In genomic region chr22:22655452-22656108, GRCh38 we compare ENCODE assay signal across 22 cellular contexts. TPM values are rescaled to one million over a fixed set of nuclear protein-coding genes. Genes with fewer than 3 reads are reported as not detected.
DNase-seq lines count a peak whose midpoint lies in the region; ATAC-seq and TF ChIP-seq lines count a peak whose summit lies in the region.
"Had no signal": no experiment of that assay in that cellular context is flagged by ENCODE, and none has a peak within 500 bp of the region (broad histone marks: within the 10 kb centered on the region; RNA-seq: fewer than 3 reads in every experiment).

No MANE protein-coding gene starts in this region.

- H3K27ac Mint-ChIP-seq in stimulated activated memory B cell treated with anti-CD40 and anti-IgM and Interleukin-4, amounts not matched to agents 10 μg/mL and 1 μg/mL and 100 μg/mL, for 72 hours = peak overlapping the region; percentile 33

- H3K4me1 Mint-ChIP-seq in stimulated activated memory B cell treated with anti-CD40 and anti-IgM and Interleukin-4, amounts not matched to agents 10 μg/mL and 1 μg/mL and 100 μg/mL, for 72 hours = peaks cover 32% of the 10 kb centered on the region

- ATAC-seq in DND-41 (ENCODE audit: insufficient read depth, low read depth) (no peak), HG02571 (IDR thresholded peaks at IDR 0.05; ENCODE audit: unreplicated experiment) (no peak), GM18868 (IDR thresholded peaks at IDR 0.05; ENCODE audit: unreplicated experiment) (no peak)
- ATAC-seq in stimulated activated memory B cell treated with anti-CD40 and anti-IgM and Interleukin-4, amounts not matched to agents 10 μg/mL and 1 μg/mL and 100 μg/mL, for 72 hours = no peak
- ATAC-seq: PC-3 had no signal

- H3K4me3 ChIP-seq in DND-41 (ENCODE audit: low read depth in 1 of 2, low read length in 2 of 2) (no peak overlapping the region), fibroblast of mammary gland (ENCODE audit: control insufficient read depth, low read depth, low read length) (no peak overlapping the region)

- no peaks in the 10 kb centered on the region for H3K9me3 Mint-ChIP-seq in stimulated activated memory B cell treated with anti-CD40 and anti-IgM and Interleukin-4, amounts not matched to agents 10 μg/mL and 1 μg/mL and 100 μg/mL, for 72 hours
- H3K9me3 Mint-ChIP-seq: CD8-positive, alpha-beta memory T cell had no signal

- no peak overlapping the region for H3K9ac ChIP-seq in DND-41 (ENCODE audit: low read depth, low read length)
- H3K9ac ChIP-seq: KMS-11, SK-N-SH had no signal

- peak overlapping the region; percentile 27 for H3K27ac ChIP-seq in DND-41 (ENCODE audit: low read length)
- H3K27ac ChIP-seq: C4-2B, KMS-11, RWPE1 had no signal

- H3K4me2 ChIP-seq in DND-41 (ENCODE audit: insufficient read depth, low read length) = no peak overlapping the region
- H3K4me2 ChIP-seq: KMS-11, SK-N-SH had no signal

- no peaks in the 10 kb centered on the region for H3K36me3 ChIP-seq in DND-41 (ENCODE audit: insufficient read depth, low read length)

- TF ChIP-seq CTCF in DND-41 (IDR thresholded peaks at IDR 0.05; ENCODE audit: borderline replicate concordance, extremely low read depth, low read length, poor library complexity, severe bottlenecking) (no peak), fibroblast of mammary gland (conservative IDR thresholded peaks at IDR 0.05; ENCODE audit: control insufficient read depth, insufficient read depth, low read depth, low read length) (no peak)

- H4K20me1 ChIP-seq in DND-41 (ENCODE audit: insufficient read depth, low read length) = no peaks in the 10 kb centered on the region

- no peaks in the 10 kb centered on the region for H3K36me3 Mint-ChIP-seq in stimulated activated memory B cell treated with anti-CD40 and anti-IgM and Interleukin-4, amounts not matched to agents 10 μg/mL and 1 μg/mL and 100 μg/mL, for 72 hours
- H3K36me3 Mint-ChIP-seq: CD8-positive, alpha-beta memory T cell had no signal

- peaks cover 29% of the 10 kb centered on the region for H3K4me1 ChIP-seq in DND-41 (ENCODE audit: insufficient read depth, low read length)

- H3K9me3 ChIP-seq in DND-41 (ENCODE audit: insufficient read depth, low read length, severe bottlenecking) = no peaks in the 10 kb centered on the region
- H3K9me3 ChIP-seq: SK-N-SH had no signal

- no peaks in the 10 kb centered on the region for H3K27me3 Mint-ChIP-seq in stimulated activated memory B cell treated with anti-CD40 and anti-IgM and Interleukin-4, amounts not matched to agents 10 μg/mL and 1 μg/mL and 100 μg/mL, for 72 hours

- no peaks in the 10 kb centered on the region for H3K79me2 ChIP-seq in DND-41 (ENCODE audit: insufficient read depth, low read length)

- no peaks in the 10 kb centered on the region for H3K27me3 ChIP-seq in DND-41 (ENCODE audit: insufficient read depth, low read length, poor library complexity)

- H2AFZ ChIP-seq in DND-41 (ENCODE audit: low read depth, low read length) = no peak overlapping the region

- H3K4me3 Mint-ChIP-seq in stimulated activated memory B cell treated with anti-CD40 and anti-IgM and Interleukin-4, amounts not matched to agents 10 μg/mL and 1 μg/mL and 100 μg/mL, for 72 hours = no peak overlapping the region
- H3K4me3 Mint-ChIP-seq: CD8-positive, alpha-beta memory T cell had no signal

- DNase-seq in DND-41 (no peak), M059J (ENCODE audit: low read depth) (peak; percentile 44), fibroblast of mammary gland (ENCODE audit: low read depth) (peak; percentile 30), GDM1 (lab: John Stamatoyannopoulos, UW) (no peak)
- DNase-seq: CD8-positive, alpha-beta memory T cell; GF-D8; H7; NCI-H1417 treated with DMSO at 0.1 percent for 48 hours; NCI-H187; NCI-H2107; NCI-H446 treated with DMSO at 0.1 percent for 48 hours; NCI-H526 treated with DMSO at 0.1 percent for 48 hours; PC-3; SIG-M5; SK-N-SH had no signal

RNA-seq across cellular contexts. Expression of gene GGTLC2, which starts 11.2 kb away (rescaled TPM):
- total RNA-seq in M059J (2014; rRNA removed; shearing (Covaris generic)) = not detected in 2 replicates
- total RNA-seq: CD8-positive, alpha-beta memory T cell; H7; HT1080; PC-3 had no signal

Comparison
In these comparisons a context has a peak if more than half of its experiments do, and no peak if none do; other contexts are left out.
1. DNase-seq: peak in M059J (single experiment) and fibroblast of mammary gland (single experiment); none in DND-41 (single experiment) and GDM1 (single experiment).